ENCODE assay signal across 9 cellular contexts in genomic region chr17:81097134-81097942, GRCh38.
A peak's percentile ranks its signal among the peaks of the same experiment; 100 is the strongest.
DNase-seq lines count a peak whose midpoint lies in the region; ATAC-seq and TF ChIP-seq lines count a peak whose summit lies in the region.
"Had no signal": no experiment of that assay in that cellular context is flagged by ENCODE, and none has a peak within 500 bp of the region (broad histone marks: within the 10 kb centered on the region; RNA-seq: fewer than 3 reads in every experiment).

No MANE protein-coding gene starts in this region.

- H3K9me3 ChIP-seq in HEK293 (ENCODE audit: control insufficient read depth, insufficient read depth, low read depth, low read length) = no peaks in the 10 kb centered on the region
- no peaks in the 10 kb centered on the region for H3K9me3 ChIP-seq in T-helper 17 cell (ENCODE audit: control insufficient read depth, low read length, poor library complexity, severe bottlenecking)
- H3K9me3 ChIP-seq in iPS-20b (ENCODE audit: insufficient read depth, low read depth, low read length) = no peaks in the 10 kb centered on the region
- H3K9me3 ChIP-seq in skeletal muscle tissue (ENCODE audit: control insufficient read depth in 3 of 3, low read length in 3 of 3) = no peaks in the 10 kb centered on the region

- no peaks in the 10 kb centered on the region for H3K36me3 Mint-ChIP-seq in T-helper 17 cell (ENCODE audit: low read depth)
- H3K36me3 Mint-ChIP-seq: activated naive CD4-positive, alpha-beta T cell treated with anti-CD3 and anti-CD28 coated beads, Interleukin-2, amount 50 U/mL, for 24 hours had no signal

- ATAC-seq in T-helper 17 cell (no peak), HG02678 (IDR thresholded peaks at IDR 0.05; ENCODE audit: unreplicated experiment) (no peak), HG03432 (IDR thresholded peaks at IDR 0.05; ENCODE audit: unreplicated experiment) (no peak)

- peak overlapping the region; percentile 46; the same call in 1 of the 2 replicates for H3K9ac ChIP-seq in iPS-20b (ENCODE audit: low read depth, low read length)
- H3K9ac ChIP-seq in skeletal muscle tissue (ENCODE audit: low read depth in 1 of 3, low read length in 3 of 3) = peak overlapping the region in 2 of 3 donors; percentile 14 to 71

- H3K4me3 Mint-ChIP-seq in T-helper 17 cell = peak overlapping the region; percentile 77
- H3K4me3 Mint-ChIP-seq: activated naive CD4-positive, alpha-beta T cell treated with anti-CD3 and anti-CD28 coated beads, Interleukin-2, amount 50 U/mL, for 24 hours had no signal

- CTCF ChIA-PET in HEK293 (lab: Yijun Ruan, JAX) = interaction anchor here (0.5 to 7.1 kb wide), 41 partner anchors 9 to 461 kb away, joined by 3 to 109 read pairs (median 5); partner anchors contain the start of genes BAIAP2 and CHMP6

- TF ChIP-seq CTCF in HEK293 (tag by site-specific recombination; IDR thresholded peaks at IDR 0.05) (peak; percentile 88), brain microvascular endothelial cell (IDR thresholded peaks at IDR 0.05; ENCODE audit: low read depth, low read length, missing control alignments) (peak; percentile 78)

- no peaks in the 10 kb centered on the region for H3K27me3 Mint-ChIP-seq in T-helper 17 cell
- H3K27me3 Mint-ChIP-seq: activated naive CD4-positive, alpha-beta T cell treated with anti-CD3 and anti-CD28 coated beads, Interleukin-2, amount 50 U/mL, for 24 hours had no signal

- DNase-seq in T-helper 17 cell (peak; percentile 29 to 44 (median 37)), brain microvascular endothelial cell (peak; percentile 80), SHP77 treated with DMSO at 0.1 percent for 48 hours (lab: John Stamatoyannopoulos, UW) (no peak)

- H3K4me1 ChIP-seq in HEK293 (ENCODE audit: control insufficient read depth, insufficient read depth, low read length) (peaks cover 17% of the 10 kb centered on the region), iPS-20b (ENCODE audit: insufficient read depth, low read length) (peaks cover 14% of the 10 kb centered on the region; the same call in 1 of the 2 replicates), skeletal muscle tissue (ENCODE audit: control insufficient read depth in 3 of 3, insufficient read depth in 3 of 3, low read length in 3 of 3) (peaks cover 30 to 51% (median 38%) of the 10 kb centered on the region in 3 donors)

- POLR2A ChIA-PET in HEK293 (lab: Yijun Ruan, JAX) = interaction anchor here (0.6 to 2.2 kb wide), 10 partner anchors 14 to 462 kb away, joined by 3 to 8 read pairs (median 4); partner anchors contain the start of genes BAIAP2, NDUFAF8 and TEPSIN

- H3K27me3 ChIP-seq in brain microvascular endothelial cell (replicated peaks) (no peaks in the 10 kb centered on the region), iPS-20b (ENCODE audit: insufficient read depth, low read length) (no peaks in the 10 kb centered on the region), skeletal muscle tissue (ENCODE audit: control insufficient read depth in 3 of 3, insufficient read depth in 3 of 3, low read length in 3 of 3) (peaks cover 0 to 3% (median 3%) of the 10 kb centered on the region in 3 donors)

- H3K4me3 ChIP-seq in HEK293 (ENCODE audit: low read depth, low read length) (peak overlapping the region; percentile 8; the same call in 1 of the 2 replicates), brain microvascular endothelial cell (ENCODE audit: low read depth, low read length) (peak overlapping the region; percentile 42), iPS-20b (ENCODE audit: low read length) (no peak overlapping the region), skeletal muscle tissue (ENCODE audit: low read length in 3 of 3) (peak overlapping the region in 1 of 3 donors; percentile 2)

- peak overlapping the region; percentile 96 for H3K27ac Mint-ChIP-seq in T-helper 17 cell

- in situ Hi-C loops in brain microvascular endothelial cell (cut with HindIII; ENCODE audit: low pct_ligation_motif_present, low sequenced_read_pairs) = no loop called here

- peaks cover 32% of the 10 kb centered on the region for H3K4me1 Mint-ChIP-seq in T-helper 17 cell

- H3K36me3 ChIP-seq in HEK293 (ENCODE audit: control insufficient read depth in 2 of 2, insufficient read depth in 1 of 2, low read length in 2 of 2) (peaks cover 0 to 16% of the 10 kb centered on the region in 2 experiments; a peak in 1 of 3 replicates), brain microvascular endothelial cell (replicated peaks) (no peaks in the 10 kb centered on the region), iPS-20b (ENCODE audit: insufficient read depth, low read depth, low read length) (no peaks in the 10 kb centered on the region), skeletal muscle tissue (ENCODE audit: control insufficient read depth in 3 of 3, insufficient read depth in 3 of 3, low read length in 3 of 3) (peaks cover 0 to 3% (median 0%) of the 10 kb centered on the region in 3 donors)

- no peak overlapping the region for H3K27ac ChIP-seq in HEK293 (ENCODE audit: extremely low read depth, low read depth, low read length)
- peak overlapping the region; percentile 76 for H3K27ac ChIP-seq in brain microvascular endothelial cell
- no peak overlapping the region for H3K27ac ChIP-seq in iPS-20b (ENCODE audit: low read length)
- peak overlapping the region; percentile 28 for H3K27ac ChIP-seq in skeletal muscle tissue (ENCODE audit: low read depth, low read length)

TF ChIP-seq in HEK293, 187 proteins besides CTCF, POLR2A, EP300 and RAD21 (continues in another document):
- TF ChIP-seq KLF9 (tag by site-specific recombination; IDR thresholded peaks at IDR 0.05; ENCODE audit: low read depth) (peak; percentile 88), PRDM6 (tag by site-specific recombination; IDR thresholded peaks at IDR 0.05) (no peak), HIC1 (tag by site-specific recombination; IDR thresholded peaks at IDR 0.05) (peak; percentile 87), ZNF449 (tag by site-specific recombination; IDR thresholded peaks at IDR 0.05) (no peak), ZNF677 (tag by site-specific recombination; IDR thresholded peaks at IDR 0.05) (no peak), GLIS1 (tag by site-specific recombination; IDR thresholded peaks at IDR 0.05) (peak; percentile 64), ZSCAN4 (tag by site-specific recombination; IDR thresholded peaks at IDR 0.05) (no peak)

Comparison
In these comparisons a context has a peak if more than half of its experiments do, and no peak if none do; other contexts are left out.
1. H3K27ac ChIP-seq: peak in brain microvascular endothelial cell (single experiment) and skeletal muscle tissue (single experiment); none in HEK293 (single experiment) and iPS-20b (single experiment).